Comparison of ENCODE assay signal across 8 cellular contexts in genomic region chr10:69407621-69408301, GRCh38. TPM values are rescaled to one million over a fixed set of nuclear protein-coding genes. Genes with fewer than 3 reads are reported as not detected.
DNase-seq lines count a peak whose midpoint lies in the region; ATAC-seq and TF ChIP-seq lines count a peak whose summit lies in the region.

No MANE protein-coding gene starts in this region.

- peaks cover 32% of the 10 kb centered on the region for H3K4me1 Mint-ChIP-seq in activated CD8-positive, alpha-beta T cell treated with anti-CD3 and anti-CD28 coated beads, Interleukin-2, amount 10 ng/mL, durations not matched to agents 7 days and 5 days (ENCODE audit: low read depth)

- TF ChIP-seq CTCF in thoracic aorta (IDR thresholded peaks at IDR 0.05) = no peak

- H3K4me3 Mint-ChIP-seq in activated CD8-positive, alpha-beta T cell treated with anti-CD3 and anti-CD28 coated beads, Interleukin-2, amount 10 ng/mL, durations not matched to agents 7 days and 5 days = peak overlapping the region; percentile 71

- H3K4me1 ChIP-seq in thoracic aorta (ENCODE audit: control insufficient read depth in 1 of 2, low read depth in 2 of 2) = peaks cover 18 to 46% of the 10 kb centered on the region in 2 donors

- no peaks in the 10 kb centered on the region for H3K27me3 Mint-ChIP-seq in activated CD8-positive, alpha-beta T cell treated with anti-CD3 and anti-CD28 coated beads, Interleukin-2, amount 10 ng/mL, durations not matched to agents 7 days and 5 days (ENCODE audit: low read depth)

- peaks cover 5% of the 10 kb centered on the region for H3K36me3 Mint-ChIP-seq in activated CD8-positive, alpha-beta T cell treated with anti-CD3 and anti-CD28 coated beads, Interleukin-2, amount 10 ng/mL, durations not matched to agents 7 days and 5 days (ENCODE audit: low read depth)

- intact Hi-C loops in left ventricle myocardium superior (cut with micrococcal nuclease) = no loop called here

- H3K27me3 ChIP-seq in thoracic aorta (replicated peaks; ENCODE audit: insufficient read depth) = no peaks in the 10 kb centered on the region

- H3K27ac Mint-ChIP-seq in activated CD8-positive, alpha-beta T cell treated with anti-CD3 and anti-CD28 coated beads, Interleukin-2, amount 10 ng/mL, durations not matched to agents 7 days and 5 days = peak overlapping the region; percentile 85

- H3K9me3 Mint-ChIP-seq in activated CD8-positive, alpha-beta T cell treated with anti-CD3 and anti-CD28 coated beads, Interleukin-2, amount 10 ng/mL, durations not matched to agents 7 days and 5 days (ENCODE audit: insufficient read depth) = no peaks in the 10 kb centered on the region

- H3K27ac ChIP-seq in thoracic aorta = peak overlapping the region; percentile 74 to 85

- peaks cover 3% of the 10 kb centered on the region for H3K36me3 ChIP-seq in thoracic aorta

- ATAC-seq in activated CD8-positive, alpha-beta T cell treated with anti-CD3 and anti-CD28 coated beads, Interleukin-2, amount 10 ng/mL, durations not matched to agents 7 days and 5 days = no peak
- ATAC-seq in left ventricle myocardium superior = peak; percentile 7
- no peak for ATAC-seq in thoracic aorta (ENCODE audit: insufficient number of reproducible peaks, low FRiP score, low read depth)
- ATAC-seq in GM21528 (IDR thresholded peaks at IDR 0.05; ENCODE audit: low FRiP score, unreplicated experiment) = no peak

- CTCF ChIA-PET in activated CD8-positive, alpha-beta T cell treated with anti-CD3 and anti-CD28 coated beads, Interleukin-2, amount 10 ng/mL, durations not matched to agents 7 days and 5 days (lab: Charles Lee) = interaction anchor here (0.5 to 4.0 kb wide), 46 partner anchors 8 to 685 kb away, joined by 3 to 28 read pairs (median 4); partner anchors contain the start of genes DDX21, HK1 and TACR2

- H3K9me3 ChIP-seq in thoracic aorta = no peaks in the 10 kb centered on the region

- H3K4me3 ChIP-seq in thoracic aorta = peak overlapping the region; percentile 65

- DNase-seq in DMS 273 treated with DMSO at 0.1 percent for 48 hours (lab: John Stamatoyannopoulos, UW) (peak; percentile 10), HuH-7 (ENCODE audit: low spot score) (peak; percentile 63), left ventricle myocardium superior (no peak), thoracic aorta (ENCODE audit: low spot score) (no peak), T1000 (lab: John Stamatoyannopoulos, UW) (no peak), nucleus accumbens (lab: John Stamatoyannopoulos, UW) (no peak)
- peak; percentile 46 for DNase-seq in activated CD8-positive, alpha-beta T cell treated with anti-CD3 and anti-CD28 coated beads, Interleukin-2, amount 10 ng/mL, durations not matched to agents 7 days and 5 days

- POLR2A ChIA-PET in activated CD8-positive, alpha-beta T cell treated with anti-CD3 and anti-CD28 coated beads, Interleukin-2, amount 10 ng/mL, durations not matched to agents 7 days and 5 days (lab: Charles Lee) = interaction anchor here (0.9 to 1.3 kb wide), 8 partner anchors 9 to 179 kb away, joined by 3 to 5 read pairs (median 3); no protein-coding TSS in a partner anchor

RNA-seq across cellular contexts. Expression of gene TACR2, which starts 9.0 kb away (rescaled TPM):
- total RNA-seq in activated CD8-positive, alpha-beta T cell treated with anti-CD3 and anti-CD28 coated beads, Interleukin-2, amount 10 ng/mL, durations not matched to agents 7 days and 5 days = not detected
- total RNA-seq in left ventricle myocardium superior (not detected), thoracic aorta (under 1 TPM in 1 of 2 donors, not detected in 1; 0.27 TPM)

RNA-seq across cellular contexts. Expression of gene TSPAN15, which starts 43.5 kb away (rescaled TPM):
- total RNA-seq in activated CD8-positive, alpha-beta T cell treated with anti-CD3 and anti-CD28 coated beads, Interleukin-2, amount 10 ng/mL, durations not matched to agents 7 days and 5 days = 1 to 10 TPM; 3.8 to 4.7 TPM
- total RNA-seq in left ventricle myocardium superior (8.3 TPM), thoracic aorta (1 to 10 TPM; 4.7 to 9.9 TPM)

Comparison
In these comparisons a context has a peak if more than half of its experiments do, and no peak if none do; other contexts are left out.
1. DNase-seq: peak in DMS 273 treated with DMSO at 0.1 percent for 48 hours (single experiment), HuH-7 (single experiment) and activated CD8-positive, alpha-beta T cell treated with anti-CD3 and anti-CD28 coated beads, Interleukin-2, amount 10 ng/mL, durations not matched to agents 7 days and 5 days (single experiment); none in left ventricle myocardium superior (single experiment), thoracic aorta (single experiment), T1000 (single experiment) and nucleus accumbens (0 of 56).